8 cellular contexts compared by ENCODE assay signal in genomic region chr1:172532700-172533510, GRCh38. TPM values are rescaled to one million over a fixed set of nuclear protein-coding genes. Genes with fewer than 3 reads are reported as not detected.
DNase-seq lines count a peak whose midpoint lies in the region; ATAC-seq and TF ChIP-seq lines count a peak whose summit lies in the region.

TSS of gene SUCO (plus strand) at chr1:172533150. CDS start at chr1:172533436, 286 bp downstream.

- 0 out of 2 replicates have a peak, but pooled peaks cover 5% of the 10 kb centered on the region for H3K27me3 ChIP-seq in OCI-LY3 (ENCODE audit: low read depth, low read length)

- peak; percentile 99 for DNase-seq in D341Med (ENCODE audit: low spot score)
- peak; percentile 79 for DNase-seq in HuH-7.5 (ENCODE audit: low spot score)
- DNase-seq in activated CD8-positive, alpha-beta memory T cell treated with anti-CD3 and anti-CD28 coated beads, Interleukin-2, amount 50 U/mL, for 48 hours, result peak; percentile 99
- peak; percentile 99 for DNase-seq in endothelial cell (ENCODE audit: low spot score)
- peak; percentile 100 for DNase-seq in midbrain (lab: John Stamatoyannopoulos, UW)
- DNase-seq in stimulated activated CD8-positive, alpha-beta memory T cell treated with anti-CD3 and anti-CD28 coated beads, Interleukin-2, amount 100 ng/mL, for 1 hour (ENCODE audit: low read depth in 2 of 2), result peak; percentile 99 to 100

- H3K4me1 ChIP-seq in OCI-LY3 (ENCODE audit: low read length), result peaks cover 24% of the 10 kb centered on the region

- peak; percentile 88 for ATAC-seq in GM21515 (IDR thresholded peaks at IDR 0.05; ENCODE audit: unreplicated experiment)

- peak within 1 kb of the TSS; percentile 87 for H3K4me3 ChIP-seq in OCI-LY3 (ENCODE audit: low read length)

- H3K27ac ChIP-seq in OCI-LY3 (ENCODE audit: low read length), result peak within 1 kb of the TSS; percentile 79

- H3K9ac ChIP-seq in OCI-LY3 (ENCODE audit: low read length), result peak within 1 kb of the TSS; percentile 81

- H3K36me3 Mint-ChIP-seq in endothelial cell (ENCODE audit: low read depth, unreplicated experiment), result peaks cover 7% of the 10 kb centered on the region

- H3K4me3 Mint-ChIP-seq in endothelial cell (ENCODE audit: unreplicated experiment), result peak within 1 kb of the TSS; percentile 99

- peaks cover 15% of the 10 kb centered on the region for H3K27me3 Mint-ChIP-seq in endothelial cell (ENCODE audit: unreplicated experiment)

- no peaks in the 10 kb centered on the region for H3K9me3 ChIP-seq in OCI-LY3 (ENCODE audit: insufficient read depth, low read length)

- H3K4me2 ChIP-seq in OCI-LY3 (ENCODE audit: low read length), result peak within 1 kb of the TSS; percentile 90

- peaks cover 46% of the 10 kb centered on the region for H3K79me2 ChIP-seq in OCI-LY3 (ENCODE audit: low read length)

- peaks cover 51% of the 10 kb centered on the region for H3K4me1 Mint-ChIP-seq in endothelial cell (ENCODE audit: unreplicated experiment)

- no peaks in the 10 kb centered on the region for H3K36me3 ChIP-seq in OCI-LY3 (replicated peaks; ENCODE audit: low read depth, low read length)

- peak within 1 kb of the TSS; percentile 99 for H2AFZ ChIP-seq in OCI-LY3 (ENCODE audit: low read depth, low read length)

- peaks cover 37% of the 10 kb centered on the region for H4K20me1 ChIP-seq in OCI-LY3 (ENCODE audit: insufficient read depth, low read length)

- H3K9me3 Mint-ChIP-seq in endothelial cell (ENCODE audit: unreplicated experiment), result no peaks in the 10 kb centered on the region

- no peak for TF ChIP-seq CTCF in OCI-LY3 (IDR thresholded peaks at IDR 0.05; ENCODE audit: low read depth, low read length)
- TF ChIP-seq CTCF in endothelial cell (IDR thresholded peaks at IDR 0.05; ENCODE audit: unreplicated experiment), result no peak

- peak within 1 kb of the TSS; percentile 99 for H3K27ac Mint-ChIP-seq in endothelial cell (ENCODE audit: unreplicated experiment)

RNA-seq across cellular contexts. Expression of gene SUCO, which starts in this region (rescaled TPM):
- total RNA-seq in endothelial cell (ENCODE audit: unreplicated experiment), result 81.2 TPM

Comparison
In these comparisons a context has a peak if more than half of its experiments do, and no peak if none do; other contexts are left out.
1. Peak in every context shown above with its lines: DNase-seq, ATAC-seq, H3K4me3 ChIP-seq and H3K27ac ChIP-seq.